17 cellular contexts compared by ENCODE assay signal in genomic region chr1:110634086-110634454, GRCh38. TPM values are rescaled to one million over a fixed set of nuclear protein-coding genes. Genes with fewer than 3 reads are reported as not detected.
DNase-seq lines count a peak whose midpoint lies in the region; ATAC-seq, FAIRE-seq and TF ChIP-seq lines count a peak whose summit lies in the region.
"Had no signal": no experiment of that assay in that cellular context is flagged by ENCODE, and none has a peak within 500 bp of the region (broad histone marks: within the 10 kb centered on the region; RNA-seq: fewer than 3 reads in every experiment).

No MANE protein-coding gene starts in this region.

- CTCF ChIA-PET in activated CD4-positive, alpha-beta T cell treated with anti-CD3 and anti-CD28 coated beads, Interleukin-2, amount 10 ng/mL, durations not matched to agents 7 days and 5 days (lab: Charles Lee), result interaction anchor here (0.7 to 11.9 kb wide), 7 partner anchors 11 to 296 kb away, joined by 3 to 141 read pairs (median 5); no protein-coding TSS in a partner anchor
- CTCF ChIA-PET in activated B cell treated with CpG ODN at 0.5 μM for 24 hours (lab: Charles Lee), result interaction anchor here (1.2 to 3.0 kb wide), 6 partner anchors 9 to 149 kb away, joined by 3 to 29 read pairs (median 8); no protein-coding TSS in a partner anchor

- ATAC-seq in CD4-positive, CD25-positive, alpha-beta regulatory T cell (ENCODE audit: low read depth in 2 of 2), result no peak
- ATAC-seq in activated B cell treated with CpG ODN at 0.5 μM for 24 hours (ENCODE audit: low read depth), result no peak
- ATAC-seq: K562, WTC11 had no signal

- H3K27me3 Mint-ChIP-seq in activated CD4-positive, alpha-beta T cell treated with anti-CD3 and anti-CD28 coated beads, Interleukin-2, amount 10 ng/mL, durations not matched to agents 7 days and 5 days, result no peaks in the 10 kb centered on the region
- H3K27me3 Mint-ChIP-seq in CD4-positive, CD25-positive, alpha-beta regulatory T cell, result no peaks in the 10 kb centered on the region
- H3K27me3 Mint-ChIP-seq in activated B cell treated with CpG ODN at 0.5 μM for 24 hours, result no peaks in the 10 kb centered on the region
- H3K27me3 Mint-ChIP-seq in endodermal cell (ENCODE audit: insufficient read depth), result peaks cover 6% of the 10 kb centered on the region

- DNase-seq in activated CD4-positive, alpha-beta T cell treated with anti-CD3 and anti-CD28 coated beads, Interleukin-2, amount 10 ng/mL, durations not matched to agents 7 days and 5 days, result no peak
- DNase-seq in activated CD4-positive, alpha-beta T cell treated with anti-CD3 and anti-CD28 coated beads for 4 hours, result no peak
- DNase-seq in CD4-positive, CD25-positive, alpha-beta regulatory T cell, result no peak
- no peak for DNase-seq in activated B cell treated with CpG ODN at 0.5 μM for 24 hours
- peak; percentile 22 for DNase-seq in endodermal cell
- DNase-seq in GM12891 (ENCODE audit: insufficient read length, low spot score), result no peak
- DNase-seq in C1 segment of cervical spinal cord (lab: John Stamatoyannopoulos, UW), result no peak
- no peak for DNase-seq in NCI-H510A treated with DMSO at 0.1 percent for 48 hours (lab: John Stamatoyannopoulos, UW)
- DNase-seq: cortex of kidney, NCI-H1105 treated with DMSO at 0.1 percent for 48 hours had no signal

- WGBS in endodermal cell (ENCODE audit: insufficient coverage in 1 of 2, insufficient read length in 1 of 2), 2 experiments, result 89% methylated on average over 1 of the region's 1 CpG; no CpG with 5 or more reads in 1 of the 2 experiments

- H3K27ac ChIP-seq in CD4-positive, CD25-positive, alpha-beta regulatory T cell (ENCODE audit: insufficient read depth, low read length, poor library complexity, severe bottlenecking), result peak overlapping the region; percentile 80
- no peak overlapping the region for H3K27ac ChIP-seq in endodermal cell (ENCODE audit: low read depth, low read length)
- H3K27ac ChIP-seq: A549, GM23248 had no signal

- peaks cover 26% of the 10 kb centered on the region for H3K4me1 Mint-ChIP-seq in activated CD4-positive, alpha-beta T cell treated with anti-CD3 and anti-CD28 coated beads, Interleukin-2, amount 10 ng/mL, durations not matched to agents 7 days and 5 days
- H3K4me1 Mint-ChIP-seq in CD4-positive, CD25-positive, alpha-beta regulatory T cell, result peaks cover 10 to 66% (median 54%) of the 10 kb centered on the region in 4 donors
- H3K4me1 Mint-ChIP-seq in activated B cell treated with CpG ODN at 0.5 μM for 24 hours, result peaks cover 51% of the 10 kb centered on the region
- H3K4me1 Mint-ChIP-seq in endodermal cell, result no peaks in the 10 kb centered on the region
- H3K4me1 Mint-ChIP-seq: WTC11 had no signal

- FAIRE-seq in GM12891 (lab: Jason Lieb, UNC), result no peak
- FAIRE-seq: A549, K562, small intestine had no signal

- H3K27ac Mint-ChIP-seq in activated CD4-positive, alpha-beta T cell treated with anti-CD3 and anti-CD28 coated beads, Interleukin-2, amount 10 ng/mL, durations not matched to agents 7 days and 5 days, result peak overlapping the region; percentile 88
- peak overlapping the region in 2 of 3 donors; percentile 96 to 97 for H3K27ac Mint-ChIP-seq in CD4-positive, CD25-positive, alpha-beta regulatory T cell
- peak overlapping the region; percentile 88 for H3K27ac Mint-ChIP-seq in activated B cell treated with CpG ODN at 0.5 μM for 24 hours
- no peak overlapping the region for H3K27ac Mint-ChIP-seq in endodermal cell
- H3K27ac Mint-ChIP-seq: WTC11 had no signal

- POLR2A ChIA-PET in activated CD4-positive, alpha-beta T cell treated with anti-CD3 and anti-CD28 coated beads, Interleukin-2, amount 10 ng/mL, durations not matched to agents 7 days and 5 days (lab: Charles Lee), result no interaction called here
- POLR2A ChIA-PET in activated B cell treated with CpG ODN at 0.5 μM for 24 hours (lab: Charles Lee), result interaction anchor here (1.3 to 4.5 kb wide), 4 partner anchors 14 to 239 kb away, joined by 4 to 29 read pairs (median 22); partner anchors contain the start of genes CD53 and KCNA3

- peaks cover 3% of the 10 kb centered on the region for H3K9me3 Mint-ChIP-seq in activated CD4-positive, alpha-beta T cell treated with anti-CD3 and anti-CD28 coated beads, Interleukin-2, amount 10 ng/mL, durations not matched to agents 7 days and 5 days
- no peaks in the 10 kb centered on the region for H3K9me3 Mint-ChIP-seq in CD4-positive, CD25-positive, alpha-beta regulatory T cell
- H3K9me3 Mint-ChIP-seq in activated B cell treated with CpG ODN at 0.5 μM for 24 hours, result no peaks in the 10 kb centered on the region
- no peaks in the 10 kb centered on the region for H3K9me3 Mint-ChIP-seq in endodermal cell
- H3K9me3 Mint-ChIP-seq: WTC11 had no signal

- no peak overlapping the region for H3K4me3 Mint-ChIP-seq in activated CD4-positive, alpha-beta T cell treated with anti-CD3 and anti-CD28 coated beads, Interleukin-2, amount 10 ng/mL, durations not matched to agents 7 days and 5 days
- H3K4me3 Mint-ChIP-seq in CD4-positive, CD25-positive, alpha-beta regulatory T cell, result peak overlapping the region; percentile 5 to 68 (median 54)
- peak overlapping the region; percentile 17 for H3K4me3 Mint-ChIP-seq in activated B cell treated with CpG ODN at 0.5 μM for 24 hours
- H3K4me3 Mint-ChIP-seq in endodermal cell, result no peak overlapping the region
- H3K4me3 Mint-ChIP-seq: WTC11 had no signal

- TF ChIP-seq POLR2A in GM12891 (IDR thresholded peaks at IDR 0.05; ENCODE audit: low read depth, low read length), result no peak

- peak overlapping the region; percentile 17 for H3K4me3 ChIP-seq in CD4-positive, CD25-positive, alpha-beta regulatory T cell (ENCODE audit: low read depth, low read length)
- no peak overlapping the region for H3K4me3 ChIP-seq in endodermal cell (ENCODE audit: low read length)
- H3K4me3 ChIP-seq: A549, GM23248, K562 had no signal

- TF ChIP-seq CTCF in activated B cell treated with CpG ODN at 0.5 μM for 24 hours (IDR thresholded peaks at IDR 0.05) (no peak), endodermal cell (conservative IDR thresholded peaks at IDR 0.05) (no peak)

- no peaks in the 10 kb centered on the region for H3K36me3 ChIP-seq in CD4-positive, CD25-positive, alpha-beta regulatory T cell (ENCODE audit: control insufficient read depth, insufficient read depth, low read length)
- no peaks in the 10 kb centered on the region for H3K36me3 ChIP-seq in endodermal cell (ENCODE audit: control insufficient read depth, insufficient read depth, low read length)

- no peaks in the 10 kb centered on the region for H3K27me3 ChIP-seq in CD4-positive, CD25-positive, alpha-beta regulatory T cell (ENCODE audit: control insufficient read depth, insufficient read depth, low read length)
- peaks cover 9% of the 10 kb centered on the region for H3K27me3 ChIP-seq in endodermal cell (ENCODE audit: control insufficient read depth, insufficient read depth, low read length, poor library complexity, severe bottlenecking)

- peaks cover 11% of the 10 kb centered on the region for H3K36me3 Mint-ChIP-seq in activated CD4-positive, alpha-beta T cell treated with anti-CD3 and anti-CD28 coated beads, Interleukin-2, amount 10 ng/mL, durations not matched to agents 7 days and 5 days (ENCODE audit: low read depth)
- no peaks in the 10 kb centered on the region for H3K36me3 Mint-ChIP-seq in CD4-positive, CD25-positive, alpha-beta regulatory T cell
- H3K36me3 Mint-ChIP-seq in activated B cell treated with CpG ODN at 0.5 μM for 24 hours (ENCODE audit: low read depth) (no peaks in the 10 kb centered on the region), endodermal cell (ENCODE audit: low read depth) (no peaks in the 10 kb centered on the region)
- H3K36me3 Mint-ChIP-seq: WTC11 had no signal

- peaks cover 96% of the 10 kb centered on the region for H3K4me1 ChIP-seq in CD4-positive, CD25-positive, alpha-beta regulatory T cell (ENCODE audit: control insufficient read depth, insufficient read depth, low read length, poor library complexity, severe bottlenecking)
- H3K4me1 ChIP-seq in endodermal cell (ENCODE audit: control insufficient read depth, insufficient read depth, low read length), result no peaks in the 10 kb centered on the region
- H3K4me1 ChIP-seq: A549 had no signal

- H3K9ac ChIP-seq in endodermal cell (ENCODE audit: extremely low read depth, low read length, poor library complexity, severe bottlenecking), result no peak overlapping the region
- H3K9ac ChIP-seq: GM23248 had no signal

- H3K9me3 ChIP-seq in CD4-positive, CD25-positive, alpha-beta regulatory T cell (ENCODE audit: control insufficient read depth in 2 of 2, low read length in 2 of 2), result no peaks in the 10 kb centered on the region
- H3K9me3 ChIP-seq in endodermal cell (ENCODE audit: control insufficient read depth, low read length), result no peaks in the 10 kb centered on the region
- H3K9me3 ChIP-seq: A549 had no signal

- intact Hi-C loops in activated B cell treated with CpG ODN at 0.5 μM for 24 hours (cut with micrococcal nuclease), result loop anchor here (5.0 kb wide), 2 partner anchors 493 to 713 kb away; no protein-coding TSS in a partner anchor

TF ChIP-seq in GM12891, 5 proteins besides CTCF, POLR2A, EP300 and RAD21:
- TF ChIP-seq POLR2AphosphoS5 (IDR thresholded peaks at IDR 0.05; ENCODE audit: low read depth, low read length) (no peak), TAF1 (IDR thresholded peaks at IDR 0.05; ENCODE audit: low read depth, low read length) (no peak), SPI1 (IDR thresholded peaks at IDR 0.05; ENCODE audit: low read depth, low read length) (no peak), PAX5 (IDR thresholded peaks at IDR 0.05; ENCODE audit: insufficient read depth, low read length, severe bottlenecking) (no peak), POU2F2 (IDR thresholded peaks at IDR 0.05; ENCODE audit: low read depth, low read length) (no peak)

RNA-seq across cellular contexts. Expression of gene KCNA2, which starts 27.9 kb away (rescaled TPM):
- 1 to 10 TPM; 3.5 to 3.9 TPM for total RNA-seq in activated CD4-positive, alpha-beta T cell treated with anti-CD3 and anti-CD28 coated beads, Interleukin-2, amount 10 ng/mL, durations not matched to agents 7 days and 5 days
- total RNA-seq in CD4-positive, CD25-positive, alpha-beta regulatory T cell, result 5.8 TPM
- polyA plus RNA-seq in CD4-positive, CD25-positive, alpha-beta regulatory T cell, result 1 to 10 TPM in 1 of 4 donors, under 1 TPM in 3; 0.50 to 1.5 (median 0.62) TPM
- total RNA-seq in activated B cell treated with CpG ODN at 0.5 μM for 24 hours, result 0.12 and 0.13 TPM in 2 replicates
- total RNA-seq in endodermal cell, result under 1 TPM; 0.11 to 0.57 TPM
- 7.8 TPM for polyA plus RNA-seq in endodermal cell (2013, experiment 1 of 2)
- polyA plus RNA-seq in endodermal cell (2013, experiment 2 of 2), result 7.9 TPM
- polyA plus RNA-seq in GM12891 (2012; ENCODE audit: low read depth, missing spikeins), result 0.10 TPM
- total RNA-seq: glomerular endothelial cell, GM23248, K562, myocyte had no signal
- polyA plus RNA-seq: GM23248, K562 had no signal

RNA-seq across cellular contexts. Expression of gene KCNA3, which starts 40.7 kb away (rescaled TPM):
- total RNA-seq in activated CD4-positive, alpha-beta T cell treated with anti-CD3 and anti-CD28 coated beads, Interleukin-2, amount 10 ng/mL, durations not matched to agents 7 days and 5 days, result 10 to 100 TPM; 67.0 to 73.3 TPM
- total RNA-seq in CD4-positive, CD25-positive, alpha-beta regulatory T cell, result 120 TPM
- 10 to 100 TPM; 61.6 to 87.5 (median 84.9) TPM for polyA plus RNA-seq in CD4-positive, CD25-positive, alpha-beta regulatory T cell
- total RNA-seq in activated B cell treated with CpG ODN at 0.5 μM for 24 hours, result 15.0 and 20.0 TPM in 2 replicates
- total RNA-seq in endodermal cell, result under 1 TPM; 0.20 to 0.27 TPM
- 1.2 TPM for polyA plus RNA-seq in endodermal cell (2013, experiment 1 of 2)
- polyA plus RNA-seq in endodermal cell (2013, experiment 2 of 2), result 1.5 TPM
- 0.18 TPM for polyA plus RNA-seq in GM12891 (2012; ENCODE audit: low read depth, missing spikeins)
- total RNA-seq: glomerular endothelial cell, GM23248, K562, myocyte had no signal
- polyA plus RNA-seq: A549, GM23248, K562 had no signal

Comparison
In these comparisons a context has a peak if more than half of its experiments do, and no peak if none do; other contexts are left out.
1. H3K4me3 Mint-ChIP-seq: peak in CD4-positive, CD25-positive, alpha-beta regulatory T cell (4 of 4) and activated B cell treated with CpG ODN at 0.5 μM for 24 hours (single experiment); none in activated CD4-positive, alpha-beta T cell treated with anti-CD3 and anti-CD28 coated beads, Interleukin-2, amount 10 ng/mL, durations not matched to agents 7 days and 5 days (single experiment) and endodermal cell (single experiment).
2. RNA of gene KCNA3, which starts 40.7 kb away (total RNA-seq): 120 TPM in CD4-positive, CD25-positive, alpha-beta regulatory T cell (single experiment), 67.0 to 73.3 TPM in activated CD4-positive, alpha-beta T cell treated with anti-CD3 and anti-CD28 coated beads, Interleukin-2, amount 10 ng/mL, durations not matched to agents 7 days and 5 days and 15.0 to 20.0 TPM in activated B cell treated with CpG ODN at 0.5 μM for 24 hours; 0.20 to 0.27 TPM in endodermal cell; every median in the first group is over 10 times any median in the second.